In the genomic region with DNA sequence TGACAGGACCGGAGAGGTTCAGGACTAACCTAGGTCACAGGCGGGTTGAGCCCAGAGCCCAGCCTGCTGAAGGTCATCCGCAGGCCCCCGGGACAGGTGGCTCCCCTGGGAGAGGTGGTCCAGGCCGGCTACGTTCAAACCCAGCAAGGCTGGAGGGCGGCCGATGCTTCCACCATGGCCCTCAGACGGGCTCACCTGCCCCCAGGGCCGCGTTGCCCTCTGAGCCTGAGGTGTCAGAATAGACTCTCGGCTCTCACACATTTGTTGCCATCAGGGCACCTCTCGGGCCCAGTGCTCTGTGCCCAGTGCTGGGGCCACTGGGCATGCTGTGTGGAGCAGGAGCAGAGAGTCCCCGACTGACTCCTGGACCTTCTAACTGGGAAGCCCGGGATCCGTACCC, we compare ENCODE assay signal across 10 cellular contexts. TPM values are rescaled to one million over a fixed set of nuclear protein-coding genes. Genes with fewer than 3 reads are reported as not detected.
"Had no signal": no experiment of that assay in that cellular context is flagged by ENCODE, and none has a peak within 500 bp of the region (broad histone marks: within the 10 kb centered on the region; RNA-seq: fewer than 3 reads in every experiment).

No MANE protein-coding gene starts in this region.

RNA-seq across cellular contexts. Expression of a gene that starts 23.2 kb away (rescaled TPM):
- total RNA-seq: activated B cell treated with CpG ODN at 0.5 μM for 24 hours; activated CD8-positive, alpha-beta T cell treated with anti-CD3 and anti-CD28 coated beads for 36 hours; activated T-cell treated with anti-CD3 and anti-CD28 coated beads, Interleukin-2, amount 50 U/mL, for 4 hours; activated T-helper 17 cell treated with anti-CD3 and anti-CD28 coated beads, Interleukin-2, amount 50 U/mL, for 72 hours; body of pancreas; dermis microvascular lymphatic vessel endothelial cell; fibroblast of lung; fibroblast of villous mesenchyme; gastroesophageal sphincter; T-helper 17 cell had no signal
